Comparison of ENCODE assay signal across 24 cellular contexts in genomic region chr10:69618746-69619145, GRCh38. TPM values are rescaled to one million over a fixed set of nuclear protein-coding genes. Genes with fewer than 3 reads are reported as not detected.
A peak's percentile ranks its signal among the peaks of the same experiment; 100 is the strongest.
DNase-seq lines count a peak whose midpoint lies in the region; ATAC-seq, FAIRE-seq and TF ChIP-seq lines count a peak whose summit lies in the region.
"Had no signal": no experiment of that assay in that cellular context is flagged by ENCODE, and none has a peak within 500 bp of the region (broad histone marks: within the 10 kb centered on the region; RNA-seq: fewer than 3 reads in every experiment).

No MANE protein-coding gene starts in this region.

- H3K36me3 Mint-ChIP-seq in osteocyte (ENCODE audit: unreplicated experiment): peaks cover 4% of the 10 kb centered on the region
- H3K36me3 Mint-ChIP-seq: CD8-positive, alpha-beta T cell had no signal

- H3K4me3 ChIP-seq in bronchial epithelial cell (ENCODE audit: low read depth, low read length) (no peak overlapping the region), lung (no peak overlapping the region)
- H3K4me3 ChIP-seq: BLaER1 treated with 17β-estradiol and CSF1 and Interleukin-3, amounts not matched to agents 10 nM and 100 nM had no signal

- no peak overlapping the region for H3K4me3 Mint-ChIP-seq in osteocyte (ENCODE audit: unreplicated experiment)
- H3K4me3 Mint-ChIP-seq: CD4-positive, alpha-beta T cell; CD8-positive, alpha-beta T cell had no signal

- DNase-seq in bronchial epithelial cell (ENCODE audit: low read depth): no peak
- DNase-seq in lung (ENCODE audit: low spot score): peak; percentile 7
- peak; percentile 77 for DNase-seq in osteocyte (ENCODE audit: extremely low spot score, unreplicated experiment)
- no peak for DNase-seq in GM19238 (ENCODE audit: insufficient read length, low spot score)
- DNase-seq: 8988T; ACHN; BE2C; Caco-2; Calu3; CD4-positive, alpha-beta T cell; CD8-positive, alpha-beta T cell; DMS79 treated with DMSO at 0.1 percent for 48 hours; GF-D8 had no signal

- no peaks in the 10 kb centered on the region for H3K4me1 Mint-ChIP-seq in osteocyte (ENCODE audit: unreplicated experiment)

- no peak overlapping the region for H3K27ac Mint-ChIP-seq in osteocyte (ENCODE audit: unreplicated experiment)
- H3K27ac Mint-ChIP-seq: CD4-positive, alpha-beta T cell; CD8-positive, alpha-beta T cell had no signal

- H3K27me3 Mint-ChIP-seq in osteocyte (ENCODE audit: unreplicated experiment): peaks cover 60% of the 10 kb centered on the region
- H3K27me3 Mint-ChIP-seq: CD4-positive, alpha-beta T cell had no signal

- TF ChIP-seq CTCF in bronchial epithelial cell (IDR thresholded peaks at IDR 0.05; ENCODE audit: insufficient read depth, low read length, severe bottlenecking) (no peak), lung (IDR thresholded peaks at IDR 0.05; ENCODE audit: control extremely low read depth, extremely low read depth) (no peak), osteocyte (IDR thresholded peaks at IDR 0.05) (no peak)

- no peaks in the 10 kb centered on the region for H3K9me3 ChIP-seq in lung (ENCODE audit: control insufficient read depth in 2 of 2, insufficient read depth in 1 of 2, low read length in 1 of 2)
- H3K9me3 ChIP-seq: BE2C had no signal

- H3K27ac ChIP-seq in lung (ENCODE audit: low read depth in 1 of 2, low read length in 1 of 2): no peak overlapping the region
- H3K27ac ChIP-seq: BLaER1 treated with 17β-estradiol and CSF1 and Interleukin-3, amounts not matched to agents 10 nM and 100 nM; C4-2B had no signal

- no peaks in the 10 kb centered on the region for H3K4me1 ChIP-seq in lung (ENCODE audit: control insufficient read depth in 2 of 2, insufficient read depth in 2 of 2, low read length in 2 of 2)
- H3K4me1 ChIP-seq: BE2C, Caco-2 had no signal

- 84 to 92% methylated on average over 2 of the region's 2 CpGs for WGBS in lung, 2 donors

- peaks cover 5% of the 10 kb centered on the region for H3K9me3 Mint-ChIP-seq in osteocyte (ENCODE audit: unreplicated experiment)

- H3K27me3 ChIP-seq in bronchial epithelial cell (ENCODE audit: control insufficient read depth, insufficient read depth, low read length) (no peaks in the 10 kb centered on the region), lung (ENCODE audit: control insufficient read depth, insufficient read depth) (no peaks in the 10 kb centered on the region)
- H3K27me3 ChIP-seq: BE2C; BLaER1 treated with 17β-estradiol and CSF1 and Interleukin-3, amounts not matched to agents 10 nM and 100 nM had no signal

- no peaks in the 10 kb centered on the region for H3K36me3 ChIP-seq in bronchial epithelial cell (ENCODE audit: control insufficient read depth, insufficient read depth, low read length)
- H3K36me3 ChIP-seq in lung (ENCODE audit: control insufficient read depth in 2 of 2, insufficient read depth in 2 of 2, low read length in 2 of 2): no peaks in the 10 kb centered on the region
- H3K36me3 ChIP-seq: BE2C had no signal

- ATAC-seq in lung (ENCODE audit: insufficient read depth, low FRiP score) (no peak), GM21576 (IDR thresholded peaks at IDR 0.05; ENCODE audit: unreplicated experiment) (no peak), GM18517 (IDR thresholded peaks at IDR 0.05; ENCODE audit: unreplicated experiment) (no peak)
- ATAC-seq: CD8-positive, alpha-beta T cell had no signal

- peak; percentile 88 for FAIRE-seq in bronchial epithelial cell (lab: Jason Lieb, UNC)
- FAIRE-seq: A204.1, D721Med, G401.6, GM12891, GM19239 had no signal

RNA-seq across cellular contexts. Expression of gene FAM241B, which starts 11.3 kb away (rescaled TPM):
- 2.6 and 4.6 TPM in 2 replicates for total RNA-seq in bronchial epithelial cell
- 1 to 10 TPM; 1.5 to 8.8 TPM for total RNA-seq in lung
- polyA plus RNA-seq in lung: 10 to 100 TPM in 1 of 2 donors, 1 to 10 TPM in 1; 8.0 to 12.2 TPM
- total RNA-seq in osteocyte: 3.4 TPM in 2 replicates

RNA-seq across cellular contexts. Expression of gene NEUROG3, which starts 45.5 kb away (rescaled TPM):
- not detected in 2 replicates for total RNA-seq in bronchial epithelial cell
- not detected for total RNA-seq in lung
- polyA plus RNA-seq in lung: under 1 TPM in 1 of 2 donors, not detected in 1; 0.05 TPM
- not detected in 2 replicates for total RNA-seq in osteocyte
- total RNA-seq: A673; Caco-2; Calu3; CD4-positive, alpha-beta T cell; CD8-positive, alpha-beta T cell had no signal
- polyA plus RNA-seq: AG04450 had no signal

Comparison
In these comparisons a context has a peak if more than half of its experiments do, and no peak if none do; other contexts are left out.
1. DNase-seq: peak in lung (single experiment) and osteocyte (single experiment); none in bronchial epithelial cell (single experiment) and GM19238 (single experiment).